Comparison of ENCODE assay signal across 11 cellular contexts in the genomic region with DNA sequence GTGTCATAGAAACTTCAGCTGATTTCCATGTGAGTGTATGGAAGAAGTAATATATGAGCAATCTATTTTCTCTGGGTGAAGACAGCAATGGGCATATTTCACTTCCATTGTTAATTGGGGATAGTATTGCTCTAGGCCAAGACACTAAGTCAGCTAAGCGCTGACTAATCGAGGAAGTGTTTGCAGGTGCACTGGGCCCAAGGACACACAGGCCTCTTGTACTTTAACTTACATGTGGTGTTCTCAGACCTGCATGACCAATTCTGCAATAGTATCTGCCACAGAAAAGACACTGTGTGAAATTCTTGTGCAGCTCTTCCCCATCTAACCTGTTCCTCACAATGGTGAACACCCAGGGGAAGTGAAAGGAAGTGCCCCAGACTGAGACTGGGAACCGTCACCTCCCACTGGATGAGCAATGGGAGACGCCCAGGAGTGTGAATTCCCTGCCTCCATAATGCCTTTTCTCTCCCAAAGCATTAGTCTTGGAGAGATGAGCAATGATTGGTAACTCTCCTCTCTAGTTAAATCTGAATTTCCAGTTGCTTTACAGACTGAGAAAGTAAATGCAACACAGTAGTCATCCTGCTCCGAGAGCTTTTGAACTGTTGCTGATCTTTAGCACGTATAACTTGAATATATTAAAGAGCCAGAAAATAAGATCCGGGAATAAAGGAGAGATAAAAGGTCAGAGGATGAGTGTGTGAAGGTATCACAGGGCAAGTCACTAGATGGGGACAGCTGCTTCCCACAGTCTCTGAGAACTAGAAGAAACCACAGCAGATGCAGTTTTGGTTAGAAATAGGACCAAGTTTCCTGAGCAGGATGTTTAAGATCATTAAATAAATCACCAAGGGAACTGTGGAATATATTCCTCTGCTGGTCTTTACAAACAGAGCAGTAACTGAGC.
A peak's percentile ranks its signal among the peaks of the same experiment; 100 is the strongest.
DNase-seq lines count a peak whose midpoint lies in the region; ATAC-seq and TF ChIP-seq lines count a peak whose summit lies in the region.
"Had no signal": no experiment of that assay in that cellular context is flagged by ENCODE, and none has a peak within 500 bp of the region (broad histone marks: within the 10 kb centered on the region; RNA-seq: fewer than 3 reads in every experiment).

No MANE protein-coding gene starts in this region.

- H3K9me3 ChIP-seq in endodermal cell (ENCODE audit: control insufficient read depth, low read length): no peaks in the 10 kb centered on the region
- H3K9me3 ChIP-seq: upper lobe of left lung had no signal

- H3K36me3 ChIP-seq in endodermal cell (ENCODE audit: control insufficient read depth, insufficient read depth, low read length): no peaks in the 10 kb centered on the region
- H3K36me3 ChIP-seq: upper lobe of left lung had no signal

- H3K9me3 Mint-ChIP-seq in endodermal cell: no peaks in the 10 kb centered on the region
- H3K9me3 Mint-ChIP-seq in T-helper 2 cell treated with Interferon-gamma antibody and Interleukin-4, amounts not matched to agents 5 μg/mL and 100 μg/mL, for 36 hours: no peaks in the 10 kb centered on the region

- no peak overlapping the region for H3K4me3 Mint-ChIP-seq in endodermal cell
- H3K4me3 Mint-ChIP-seq in T-helper 2 cell treated with Interferon-gamma antibody and Interleukin-4, amounts not matched to agents 5 μg/mL and 100 μg/mL, for 36 hours: no peak overlapping the region

- no peaks in the 10 kb centered on the region for H3K27me3 ChIP-seq in endodermal cell (ENCODE audit: control insufficient read depth, insufficient read depth, low read length, poor library complexity, severe bottlenecking)
- H3K27me3 ChIP-seq: upper lobe of left lung had no signal

- no peak for TF ChIP-seq CTCF in endodermal cell (conservative IDR thresholded peaks at IDR 0.05)

- H3K27ac ChIP-seq in endodermal cell (ENCODE audit: low read depth, low read length): no peak overlapping the region
- H3K27ac ChIP-seq: upper lobe of left lung had no signal

- WGBS in endodermal cell (ENCODE audit: insufficient coverage in 1 of 2, insufficient read length in 1 of 2), 2 experiments: 89 to 91% methylated on average over 7 of the region's 7 CpGs

- H3K27me3 Mint-ChIP-seq in endodermal cell (ENCODE audit: insufficient read depth): no peaks in the 10 kb centered on the region
- no peaks in the 10 kb centered on the region for H3K27me3 Mint-ChIP-seq in T-helper 2 cell treated with Interferon-gamma antibody and Interleukin-4, amounts not matched to agents 5 μg/mL and 100 μg/mL, for 36 hours (ENCODE audit: low read depth)

- DNase-seq in AG08395 (ENCODE audit: low spot score): peak; percentile 53
- DNase-seq in endodermal cell: peak; percentile 77
- DNase-seq in NK-92 (lab: John Stamatoyannopoulos, UW; ENCODE audit: unreplicated experiment): no peak
- DNase-seq in T-helper 2 cell treated with Interferon-gamma antibody and Interleukin-4, amounts not matched to agents 5 μg/mL and 100 μg/mL, for 36 hours (ENCODE audit: low spot score): no peak
- no peak for DNase-seq in pons (ENCODE audit: low spot score)
- DNase-seq in NCI-H1417 (lab: John Stamatoyannopoulos, UW): no peak
- DNase-seq: amygdala, NCI-H2227 treated with DMSO at 0.1 percent for 48 hours, upper lobe of left lung had no signal

- peak; percentile 48 for ATAC-seq in GM19351 (IDR thresholded peaks at IDR 0.05; ENCODE audit: unreplicated experiment)
- peak; percentile 44 for ATAC-seq in HG03378 (IDR thresholded peaks at IDR 0.05; ENCODE audit: unreplicated experiment)

- peaks cover 5% of the 10 kb centered on the region for H3K4me1 Mint-ChIP-seq in endodermal cell
- H3K4me1 Mint-ChIP-seq in T-helper 2 cell treated with Interferon-gamma antibody and Interleukin-4, amounts not matched to agents 5 μg/mL and 100 μg/mL, for 36 hours (ENCODE audit: low read depth): peaks cover 5% of the 10 kb centered on the region

- no peak overlapping the region for H3K9ac ChIP-seq in endodermal cell (ENCODE audit: extremely low read depth, low read length, poor library complexity, severe bottlenecking)

- H3K36me3 Mint-ChIP-seq in endodermal cell (ENCODE audit: low read depth): peaks cover 7% of the 10 kb centered on the region
- H3K36me3 Mint-ChIP-seq in T-helper 2 cell treated with Interferon-gamma antibody and Interleukin-4, amounts not matched to agents 5 μg/mL and 100 μg/mL, for 36 hours (ENCODE audit: low read depth): no peaks in the 10 kb centered on the region

- H3K27ac Mint-ChIP-seq in endodermal cell: no peak overlapping the region
- H3K27ac Mint-ChIP-seq in T-helper 2 cell treated with Interferon-gamma antibody and Interleukin-4, amounts not matched to agents 5 μg/mL and 100 μg/mL, for 36 hours: no peak overlapping the region

- peaks cover 4% of the 10 kb centered on the region for H3K4me1 ChIP-seq in endodermal cell (ENCODE audit: control insufficient read depth, insufficient read depth, low read length)
- H3K4me1 ChIP-seq: upper lobe of left lung had no signal

- no peak overlapping the region for H3K4me3 ChIP-seq in endodermal cell (ENCODE audit: low read length)
- H3K4me3 ChIP-seq: upper lobe of left lung had no signal

Comparison
In these comparisons a context has a peak if more than half of its experiments do, and no peak if none do; other contexts are left out.
1. DNase-seq: peak in AG08395 (single experiment) and endodermal cell (single experiment); none in NK-92 (single experiment), T-helper 2 cell treated with Interferon-gamma antibody and Interleukin-4, amounts not matched to agents 5 μg/mL and 100 μg/mL, for 36 hours (single experiment), pons (single experiment) and NCI-H1417 (0 of 3).